Comparison of ENCODE assay signal across 1 cellular context in genomic region chr22:32808038-32808445, GRCh38.
TF ChIP-seq lines count a peak whose summit lies in the region.

No MANE protein-coding gene starts in this region.

TF ChIP-seq in HepG2, 621 proteins besides CTCF, POLR2A, EP300 and RAD21 (continued from another document and continues in another):
- TF ChIP-seq ZBTB34 (CRISPR knock-in tag; IDR thresholded peaks at IDR 0.05) (no peak), ZNF790 (CRISPR knock-in tag; IDR thresholded peaks at IDR 0.05; ENCODE audit: borderline replicate concordance) (no peak), ZNF30 (CRISPR knock-in tag; IDR thresholded peaks at IDR 0.05) (no peak), ZSCAN30 (CRISPR knock-in tag; IDR thresholded peaks at IDR 0.05) (no peak), ZFP36L2 (CRISPR knock-in tag; IDR thresholded peaks at IDR 0.05) (no peak), ZNF878 (CRISPR knock-in tag; IDR thresholded peaks at IDR 0.05) (no peak), RAD51 (IDR thresholded peaks at IDR 0.05; ENCODE audit: borderline replicate concordance) (no peak), ONECUT2 (CRISPR knock-in tag; IDR thresholded peaks at IDR 0.05) (no peak), ZNF598 (CRISPR knock-in tag; IDR thresholded peaks at IDR 0.05; ENCODE audit: borderline replicate concordance) (no peak), ZNF577 (CRISPR knock-in tag; IDR thresholded peaks at IDR 0.05; ENCODE audit: borderline replicate concordance, low read depth) (no peak), CREBL2 (CRISPR knock-in tag; IDR thresholded peaks at IDR 0.05; ENCODE audit: borderline replicate concordance) (no peak), ZXDC (CRISPR knock-in tag; IDR thresholded peaks at IDR 0.05) (no peak), IRF1 (CRISPR knock-in tag; IDR thresholded peaks at IDR 0.05; ENCODE audit: low read depth) (no peak), RXRA (CRISPR knock-in tag; IDR thresholded peaks at IDR 0.05) (no peak; the same call in 1 of the 2 replicates), ZNF572 (CRISPR knock-in tag; IDR thresholded peaks at IDR 0.05) (no peak), SOX5 (CRISPR knock-in tag; IDR thresholded peaks at IDR 0.05; ENCODE audit: borderline replicate concordance) (peak; percentile 26; the same call in 1 of the 2 replicates), RARA (CRISPR knock-in tag; IDR thresholded peaks at IDR 0.05) (peak; percentile 65), NR2F2 (IDR thresholded peaks at IDR 0.05; ENCODE audit: borderline replicate concordance, low read depth) (peak; percentile 85), ZNF777 (CRISPR knock-in tag; IDR thresholded peaks at IDR 0.05) (no peak), MAFK (conservative IDR thresholded peaks at IDR 0.05 in 1 of 2, IDR thresholded peaks at IDR 0.05 in 1 of 2; ENCODE audit: low read length in 2 of 2) (no peak), KDM6A (CRISPR knock-in tag; IDR thresholded peaks at IDR 0.05; ENCODE audit: low read depth) (peak; percentile 59), CHCHD3 (CRISPR knock-in tag; IDR thresholded peaks at IDR 0.05) (no peak), FOXA1 (IDR thresholded peaks at IDR 0.05) (no peak), FOXA1 (CRISPR knock-in tag; IDR thresholded peaks at IDR 0.05) (peak; percentile 39; the same call in 1 of the 2 replicates), REXO4 (CRISPR knock-in tag; IDR thresholded peaks at IDR 0.05; ENCODE audit: borderline replicate concordance) (no peak), CREB1 (IDR thresholded peaks at IDR 0.05) (no peak), CREB1 (CRISPR knock-in tag; IDR thresholded peaks at IDR 0.05) (no peak), ATF7 (IDR thresholded peaks at IDR 0.05) (no peak), ATF7 (CRISPR knock-in tag; IDR thresholded peaks at IDR 0.05) (no peak), SP140L (CRISPR knock-in tag; IDR thresholded peaks at IDR 0.05; ENCODE audit: borderline replicate concordance) (no peak), KAT2B (IDR thresholded peaks at IDR 0.05; ENCODE audit: borderline replicate concordance, low read depth, low read length) (no peak), ZNF354B (CRISPR knock-in tag; IDR thresholded peaks at IDR 0.05) (no peak), ZBTB20 (CRISPR knock-in tag; IDR thresholded peaks at IDR 0.05; ENCODE audit: borderline replicate concordance, low read depth) (no peak), TARDBP (CRISPR knock-in tag; IDR thresholded peaks at IDR 0.05) (peak; percentile 59; the same call in 1 of the 2 replicates), ZNF597 (CRISPR knock-in tag; IDR thresholded peaks at IDR 0.05) (no peak), BHLHE40 (IDR thresholded peaks at IDR 0.05; ENCODE audit: low read length) (no peak), ZBTB7A (CRISPR knock-in tag; IDR thresholded peaks at IDR 0.05) (no peak), ISL2 (CRISPR knock-in tag; IDR thresholded peaks at IDR 0.05) (peak; percentile 70; the same call in 1 of the 2 replicates), HMG20B (CRISPR knock-in tag; conservative IDR thresholded peaks at IDR 0.05) (no peak), ZBTB44 (CRISPR knock-in tag; IDR thresholded peaks at IDR 0.05) (no peak), CBFB (CRISPR knock-in tag; IDR thresholded peaks at IDR 0.05) (no peak), GATA4 (IDR thresholded peaks at IDR 0.05; ENCODE audit: borderline replicate concordance, low read depth) (no peak), RBM39 (IDR thresholded peaks at IDR 0.05; ENCODE audit: low read depth, low read length, poor library complexity, severe bottlenecking) (no peak), POGK (CRISPR knock-in tag; conservative IDR thresholded peaks at IDR 0.05) (no peak), MATR3 (CRISPR knock-in tag; IDR thresholded peaks at IDR 0.05) (no peak), FUBP1 (CRISPR knock-in tag; IDR thresholded peaks at IDR 0.05; ENCODE audit: borderline replicate concordance) (no peak), ZNF274 (CRISPR knock-in tag; IDR thresholded peaks at IDR 0.05) (no peak), ZNF256 (CRISPR knock-in tag; conservative IDR thresholded peaks at IDR 0.05) (no peak), HOXA7 (CRISPR knock-in tag; IDR thresholded peaks at IDR 0.05) (no peak), ZNF33B (CRISPR knock-in tag; IDR thresholded peaks at IDR 0.05) (no peak), KDM3A (CRISPR knock-in tag; IDR thresholded peaks at IDR 0.05; ENCODE audit: low read depth) (no peak), NFKBIZ (CRISPR knock-in tag; IDR thresholded peaks at IDR 0.05) (no peak), ZNF235 (CRISPR knock-in tag; IDR thresholded peaks at IDR 0.05; ENCODE audit: borderline replicate concordance) (no peak), MLXIP (CRISPR knock-in tag; IDR thresholded peaks at IDR 0.05; ENCODE audit: borderline replicate concordance) (no peak), SALL1 (CRISPR knock-in tag; IDR thresholded peaks at IDR 0.05) (peak; percentile 94)
